ENCODE assay signal across 8 cellular contexts in genomic region chr3:49006591-49007067, GRCh38. TPM values are rescaled to one million over a fixed set of nuclear protein-coding genes. Genes with fewer than 3 reads are reported as not detected.
DNase-seq lines count a peak whose midpoint lies in the region; ATAC-seq and TF ChIP-seq lines count a peak whose summit lies in the region.

No MANE protein-coding gene starts in this region.

- H3K27me3 ChIP-seq in adipocyte (replicated peaks; ENCODE audit: control insufficient read depth, insufficient read depth, low read length) (no peaks in the 10 kb centered on the region), iPS DF 6.9 (ENCODE audit: control insufficient read depth, insufficient read depth, low read length) (no peaks in the 10 kb centered on the region), gastrocnemius medialis (no peaks in the 10 kb centered on the region)

- peak overlapping the region; percentile 92 for H3K4me3 ChIP-seq in adipocyte (ENCODE audit: low read length)
- H3K4me3 ChIP-seq in iPS DF 6.9 (ENCODE audit: low read length): peak overlapping the region; percentile 70; the same call in 1 of the 2 replicates
- peak overlapping the region; percentile 85 to 99 (median 97) for H3K4me3 ChIP-seq in gastrocnemius medialis

- H3K9me3 ChIP-seq in adipocyte (ENCODE audit: control insufficient read depth, low read length) (no peaks in the 10 kb centered on the region), iPS DF 6.9 (ENCODE audit: control insufficient read depth, insufficient read depth, low read length) (no peaks in the 10 kb centered on the region), gastrocnemius medialis (no peaks in the 10 kb centered on the region)

- no peaks in the 10 kb centered on the region for H3K36me3 ChIP-seq in adipocyte (ENCODE audit: control insufficient read depth, insufficient read depth, low read length, severe bottlenecking)
- H3K36me3 ChIP-seq in iPS DF 6.9 (ENCODE audit: control insufficient read depth, insufficient read depth, low read length): no peaks in the 10 kb centered on the region
- H3K36me3 ChIP-seq in gastrocnemius medialis: no peaks in the 10 kb centered on the region

- no peak overlapping the region for H3K27ac ChIP-seq in iPS DF 6.9 (ENCODE audit: low read length)
- peak overlapping the region; percentile 95 to 100 (median 99) for H3K27ac ChIP-seq in gastrocnemius medialis

- H3K4me1 ChIP-seq in adipocyte (ENCODE audit: control insufficient read depth, insufficient read depth, low read length) (peaks cover 18% of the 10 kb centered on the region), iPS DF 6.9 (ENCODE audit: control insufficient read depth, insufficient read depth, low read length) (peaks cover 4% of the 10 kb centered on the region; the same call in 1 of the 2 replicates), gastrocnemius medialis (peaks cover 9 to 20% of the 10 kb centered on the region in 2 donors)

- TF ChIP-seq CTCF in gastrocnemius medialis (IDR thresholded peaks at IDR 0.05 in 4 of 5, conservative IDR thresholded peaks at IDR 0.05 in 1 of 5): no peak

- in situ Hi-C loops in gastrocnemius medialis (cut with MboI; ENCODE audit: low sequenced_read_pairs in 4 of 4): no loop called here

- intact Hi-C loops in gastrocnemius medialis (cut with DNase I; ENCODE audit: low total_unique reads): loop anchor here (1.0 kb wide), 3 partner anchors 15 to 88 kb away; partner anchors contain the start of genes P4HTM and QRICH1

- peak; percentile 7 for ATAC-seq in HG02642 (IDR thresholded peaks at IDR 0.05; ENCODE audit: poor library complexity, unreplicated experiment)
- peak in 1 of 2 donors; percentile 2 for ATAC-seq in gastrocnemius medialis
- no peak for ATAC-seq in GM21825 (IDR thresholded peaks at IDR 0.05; ENCODE audit: unreplicated experiment)

- TF ChIP-seq POLR2A in gastrocnemius medialis (IDR thresholded peaks at IDR 0.05): no peak

- H3K9ac ChIP-seq in adipocyte (ENCODE audit: low read length): peak overlapping the region; percentile 95

- no CpG with 5 or more reads among the region's 32 CpGs for WGBS in iPS DF 6.9 (ENCODE audit: insufficient coverage, insufficient read length)

- DNase-seq in COLO668 (lab: John Stamatoyannopoulos, UW; ENCODE audit: unreplicated experiment) (peak; percentile 26), adipocyte (ENCODE audit: low read depth) (peak; percentile 50), iPS DF 6.9 (ENCODE audit: low read depth, low spot score) (no peak), gastrocnemius medialis (no peak), cerebellar cortex (ENCODE audit: low spot score) (no peak), NCI-H446 (lab: John Stamatoyannopoulos, UW) (no peak)

RNA-seq across cellular contexts. Expression of gene WDR6, which starts 0.6 kb away (rescaled TPM):
- total RNA-seq in gastrocnemius medialis: 10 to 100 TPM; 40.4 to 50.9 (median 45.5) TPM

RNA-seq across cellular contexts. Expression of gene DALRD3, which starts 11.8 kb away (rescaled TPM):
- 10 to 100 TPM; 10.6 to 20.1 (median 16.3) TPM for total RNA-seq in gastrocnemius medialis

RNA-seq across cellular contexts. Expression of gene NDUFAF3, which starts 15.3 kb away (rescaled TPM):
- 100 to 1,000 TPM; 129 to 181 (median 148) TPM for total RNA-seq in gastrocnemius medialis

RNA-seq across cellular contexts. Expression of gene P4HTM, which starts 16.6 kb away (rescaled TPM):
- 10 to 100 TPM; 13.6 to 21.7 (median 20.3) TPM for total RNA-seq in gastrocnemius medialis

RNA-seq across cellular contexts. Expression of gene IMPDH2, which starts 22.6 kb away (rescaled TPM):
- total RNA-seq in gastrocnemius medialis: 100 to 1,000 TPM; 178 to 229 (median 205) TPM

Comparison
In these comparisons a context has a peak if more than half of its experiments do, and no peak if none do; other contexts are left out.
1. DNase-seq: peak in COLO668 (single experiment) and adipocyte (single experiment); none in iPS DF 6.9 (single experiment), gastrocnemius medialis (0 of 2), cerebellar cortex (single experiment) and NCI-H446 (0 of 2).
2. Peak in every context shown above with its lines, with median percentiles within 50 percentile points of each other: H3K4me3 ChIP-seq.